ENCODE assay signal across 33 cellular contexts in the genomic region with DNA sequence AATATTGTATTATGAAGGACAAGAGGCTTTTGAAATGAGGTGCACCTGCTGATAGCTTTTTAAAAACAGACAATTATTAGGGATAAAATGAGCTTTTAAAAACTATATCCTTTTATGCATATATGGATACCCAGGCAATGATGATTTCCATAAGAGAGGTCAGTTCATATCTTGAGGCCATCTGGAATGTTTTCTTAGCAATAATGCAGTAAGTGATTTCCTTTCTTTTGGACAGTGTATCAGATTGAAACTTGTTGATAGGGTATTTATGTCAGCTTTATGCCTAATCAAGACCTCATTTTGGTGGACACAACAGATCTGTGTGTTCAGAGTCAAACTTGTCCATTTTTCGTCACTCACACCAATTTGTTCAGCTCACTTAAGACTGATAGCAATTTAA.
"Had no signal": no experiment of that assay in that cellular context is flagged by ENCODE, and none has a peak within 500 bp of the region (broad histone marks: within the 10 kb centered on the region; RNA-seq: fewer than 3 reads in every experiment).

No MANE protein-coding gene starts in this region.

- H3K36me3 ChIP-seq: MG63 had no signal

- H3K27me3 ChIP-seq: MG63 had no signal

- H3K9ac ChIP-seq: KMS-11 had no signal

- H3K27ac ChIP-seq: KMS-11 had no signal

- H3K9me3 ChIP-seq: MG63 had no signal

- DNase-seq: Karpas-422, Kasumi-1, MG63, MM.1S, MV-4-11, NCI-H1048, NCI-H1092, NCI-H1092 treated with DMSO at 0.1 percent for 48 hours, NCI-H1105, NCI-H1105 treated with DMSO at 0.1 percent for 48 hours, NCI-H1417 treated with DMSO at 0.1 percent for 48 hours, NCI-H1436, NCI-H1436 treated with DMSO at 0.1 percent for 48 hours, NCI-H146, NCI-H1694, NCI-H1694 treated with DMSO at 0.1 percent for 48 hours, NCI-H187, NCI-H187 treated with DMSO at 0.1 percent for 48 hours, NCI-H1930, NCI-H2029, NCI-H2029 treated with DMSO at 0.1 percent for 48 hours, NCI-H2081, NCI-H2081 treated with DMSO at 0.1 percent for 48 hours, NCI-H2107, NCI-H2171, NCI-H2171 treated with DMSO at 0.1 percent for 48 hours, NCI-H2227 treated with DMSO at 0.1 percent for 48 hours, NCI-H226, NCI-H345, NCI-H446, NCI-H446 treated with DMSO at 0.1 percent for 48 hours, NCI-H510A had no signal

- H3K4me2 ChIP-seq: KMS-11 had no signal

- H3K4me3 ChIP-seq: MG63 had no signal
